ENCODE assay signal across 24 cellular contexts in genomic region chr5:150244209-150244608, GRCh38. TPM values are rescaled to one million over a fixed set of nuclear protein-coding genes. Genes with fewer than 3 reads are reported as not detected.
"Had no signal": no experiment of that assay in that cellular context is flagged by ENCODE, and none has a peak within 500 bp of the region (broad histone marks: within the 10 kb centered on the region; RNA-seq: fewer than 3 reads in every experiment).

No MANE protein-coding gene starts in this region.

- H3K27me3 Mint-ChIP-seq: activated T-cell treated with anti-CD3 and anti-CD28 coated beads, Interleukin-2, amount 50 U/mL, for 24 hours; activated T-helper 17 cell treated with anti-CD3 and anti-CD28 coated beads, Interleukin-2, amount 50 U/mL, for 72 hours had no signal

- H3K27me3 ChIP-seq: breast epithelium, upper lobe of left lung had no signal

- H3K4me1 Mint-ChIP-seq: activated T-helper 17 cell treated with anti-CD3 and anti-CD28 coated beads, Interleukin-2, amount 50 U/mL, for 72 hours; memory B cell; WTC11 had no signal

- DNase-seq: activated CD4-positive, alpha-beta T cell treated with anti-CD3 and anti-CD28 coated beads, Interleukin-2, amount 50 U/mL, for 4 hours; activated CD8-positive, alpha-beta memory T cell treated with anti-CD3 and anti-CD28 coated beads for 24 hours; activated CD8-positive, alpha-beta memory T cell treated with anti-CD3 and anti-CD28 coated beads, Interleukin-2, amount 50 U/mL, for 4 hours; activated T-cell treated with anti-CD3 and anti-CD28 coated beads, Interleukin-2, amount 50 U/mL, for 24 hours; cortex of kidney; endodermal cell; foreskin keratinocyte; nephron progenitor cell; stimulated activated CD4-positive, alpha-beta T cell treated with anti-CD3 and anti-CD28 coated beads, Interleukin-12 subunit alpha, Interleukin-12 subunit beta, amount 100 ng/mL, for 4 hours; stimulated activated CD4-positive, alpha-beta T cell treated with anti-CD3 and anti-CD28 coated beads, Interleukin-4, amount 100 ng/mL, for 4 hours; stimulated activated naive CD8-positive, alpha-beta T cell treated with anti-CD3 and anti-CD28 coated beads, Interleukin-15, Interleukin-2, amounts not matched to agents 100 U/mL and 50 U/mL, for 24 hours; T-helper 1 cell; T1000; upper lobe of left lung had no signal

- H3K4me3 ChIP-seq: breast epithelium, left lung, upper lobe of left lung had no signal

- H3K9me3 ChIP-seq: breast epithelium, left lung, upper lobe of left lung had no signal

- H3K4me1 ChIP-seq: breast epithelium, foreskin keratinocyte, left lung had no signal

- H3K9me3 Mint-ChIP-seq: activated naive CD4-positive, alpha-beta T cell treated with anti-CD3 and anti-CD28 coated beads, Interleukin-2, amount 50 U/mL, for 72 hours; activated T-cell treated with anti-CD3 and anti-CD28 coated beads, Interleukin-2, amount 50 U/mL, for 24 hours; activated T-helper 17 cell treated with anti-CD3 and anti-CD28 coated beads, Interleukin-2, amount 50 U/mL, for 72 hours; endodermal cell; memory B cell; nephron progenitor cell; WTC11 had no signal

- H3K27ac ChIP-seq: breast epithelium, foreskin keratinocyte, left lung, upper lobe of left lung had no signal

- H3K4me3 Mint-ChIP-seq: activated T-cell treated with anti-CD3 and anti-CD28 coated beads, Interleukin-2, amount 50 U/mL, for 24 hours; activated T-helper 17 cell treated with anti-CD3 and anti-CD28 coated beads, Interleukin-2, amount 50 U/mL, for 72 hours; endodermal cell; memory B cell; nephron progenitor cell; WTC11 had no signal

- H3K36me3 Mint-ChIP-seq: activated naive CD4-positive, alpha-beta T cell treated with anti-CD3 and anti-CD28 coated beads, Interleukin-2, amount 50 U/mL, for 72 hours; memory B cell; WTC11 had no signal

- H3K27ac Mint-ChIP-seq: activated naive CD4-positive, alpha-beta T cell treated with anti-CD3 and anti-CD28 coated beads, Interleukin-2, amount 50 U/mL, for 72 hours; activated T-cell treated with anti-CD3 and anti-CD28 coated beads, Interleukin-2, amount 50 U/mL, for 24 hours; activated T-helper 17 cell treated with anti-CD3 and anti-CD28 coated beads, Interleukin-2, amount 50 U/mL, for 72 hours; endodermal cell; memory B cell; nephron progenitor cell; WTC11 had no signal

- H3K36me3 ChIP-seq: breast epithelium, left lung, upper lobe of left lung had no signal

RNA-seq across cellular contexts. Expression of gene CAMK2A, which starts 45.4 kb away (rescaled TPM):
- total RNA-seq: activated naive CD4-positive, alpha-beta T cell treated with anti-CD3 and anti-CD28 coated beads, Interleukin-2, amount 50 U/mL, for 72 hours; activated T-helper 17 cell treated with anti-CD3 and anti-CD28 coated beads, Interleukin-2, amount 50 U/mL, for 72 hours; kidney epithelial cell; subcutaneous adipose tissue had no signal
- polyA plus RNA-seq: foreskin keratinocyte had no signal

RNA-seq across cellular contexts. Expression of gene SLC6A7, which starts 54.3 kb away (rescaled TPM):
- total RNA-seq: activated naive CD4-positive, alpha-beta T cell treated with anti-CD3 and anti-CD28 coated beads, Interleukin-2, amount 50 U/mL, for 72 hours; activated T-helper 17 cell treated with anti-CD3 and anti-CD28 coated beads, Interleukin-2, amount 50 U/mL, for 72 hours; endodermal cell; foreskin keratinocyte; kidney epithelial cell; left lung; myocyte; omental fat pad had no signal
- polyA plus RNA-seq: foreskin keratinocyte had no signal

RNA-seq across cellular contexts. Expression of gene ARSI, which starts 58.5 kb away (rescaled TPM):
- total RNA-seq: activated naive CD4-positive, alpha-beta T cell treated with anti-CD3 and anti-CD28 coated beads, Interleukin-2, amount 50 U/mL, for 72 hours; activated T-helper 17 cell treated with anti-CD3 and anti-CD28 coated beads, Interleukin-2, amount 50 U/mL, for 72 hours had no signal
